ENCODE assay signal across 8 cellular contexts in genomic region chr4:26858035-26858918, GRCh38. TPM values are rescaled to one million over a fixed set of nuclear protein-coding genes. Genes with fewer than 3 reads are reported as not detected.
DNase-seq lines count a peak whose midpoint lies in the region; ATAC-seq and TF ChIP-seq lines count a peak whose summit lies in the region.

No MANE protein-coding gene starts in this region.

- H2AFZ ChIP-seq in SU-DHL-6 (ENCODE audit: low read depth, low read length, severe bottlenecking) = no peak overlapping the region

- H3K9me3 ChIP-seq in SU-DHL-6 (ENCODE audit: insufficient read depth, low read length) = no peaks in the 10 kb centered on the region

- ATAC-seq in foreskin keratinocyte (no peak), GM18858 (IDR thresholded peaks at IDR 0.05; ENCODE audit: unreplicated experiment) (no peak)

- H3K4me1 ChIP-seq in foreskin keratinocyte = peaks cover 22% of the 10 kb centered on the region

- H3K4me3 ChIP-seq in SU-DHL-6 (ENCODE audit: insufficient read depth, low read length, poor library complexity, severe bottlenecking) (peak overlapping the region; percentile 83), skin epidermis (peak overlapping the region; percentile 39 to 92 (median 55))

- H3K27me3 ChIP-seq in SU-DHL-6 (ENCODE audit: low read length) = no peaks in the 10 kb centered on the region
- H3K27me3 ChIP-seq in foreskin keratinocyte = no peaks in the 10 kb centered on the region

- DNase-seq in NCI-H345 (lab: John Stamatoyannopoulos, UW) (peak; percentile 9), NCI-H345 treated with DMSO at 0.1 percent for 48 hours (lab: John Stamatoyannopoulos, UW; ENCODE audit: unreplicated experiment) (no peak), foreskin keratinocyte (no peak), HCEC 1CT (no peak), GM03348 (ENCODE audit: low spot score) (no peak)

- H3F3A ChIP-seq in SU-DHL-6 (ENCODE audit: insufficient read depth) = peaks cover 49% of the 10 kb centered on the region

- H3K4me2 ChIP-seq in SU-DHL-6 (ENCODE audit: low read depth, low read length, poor library complexity, severe bottlenecking) = peak overlapping the region; percentile 98

- H3K79me2 ChIP-seq in SU-DHL-6 (ENCODE audit: insufficient read depth, low read length) = peaks cover 44% of the 10 kb centered on the region

- H3K27ac ChIP-seq in SU-DHL-6 (ENCODE audit: low read depth, low read length) (peak overlapping the region; percentile 94), foreskin keratinocyte (peak overlapping the region; percentile 41), skin epidermis (peak overlapping the region; percentile 49 to 99 (median 90))

- no peaks in the 10 kb centered on the region for H3K36me3 ChIP-seq in SU-DHL-6 (ENCODE audit: low read length)

- TF ChIP-seq CTCF in SU-DHL-6 (IDR thresholded peaks at IDR 0.05; ENCODE audit: insufficient read depth, low read length, poor library complexity, severe bottlenecking) (no peak), foreskin keratinocyte (conservative IDR thresholded peaks at IDR 0.05) (no peak)

- no peaks in the 10 kb centered on the region for H3K9me2 ChIP-seq in SU-DHL-6 (replicated peaks; ENCODE audit: insufficient read depth, low read length)

- peak overlapping the region; percentile 82 for H3K9ac ChIP-seq in SU-DHL-6 (ENCODE audit: low read length)

- peaks cover 14% of the 10 kb centered on the region for H4K20me1 ChIP-seq in SU-DHL-6 (ENCODE audit: low read depth, low read length)

RNA-seq across cellular contexts. Expression of gene STIM2, which starts 2.4 kb away (rescaled TPM):
- total RNA-seq in foreskin keratinocyte = 18.0 and 18.7 TPM in 2 replicates
- polyA plus RNA-seq in foreskin keratinocyte = 8.4 and 8.6 TPM in 2 replicates

Comparison
In these comparisons a context has a peak if more than half of its experiments do, and no peak if none do; other contexts are left out.
1. H3K27ac ChIP-seq: peak in every context shown above with its lines; median percentile 94 in SU-DHL-6; 90 in skin epidermis; 41 in foreskin keratinocyte.